8 cellular contexts compared by ENCODE assay signal in the genomic region with DNA sequence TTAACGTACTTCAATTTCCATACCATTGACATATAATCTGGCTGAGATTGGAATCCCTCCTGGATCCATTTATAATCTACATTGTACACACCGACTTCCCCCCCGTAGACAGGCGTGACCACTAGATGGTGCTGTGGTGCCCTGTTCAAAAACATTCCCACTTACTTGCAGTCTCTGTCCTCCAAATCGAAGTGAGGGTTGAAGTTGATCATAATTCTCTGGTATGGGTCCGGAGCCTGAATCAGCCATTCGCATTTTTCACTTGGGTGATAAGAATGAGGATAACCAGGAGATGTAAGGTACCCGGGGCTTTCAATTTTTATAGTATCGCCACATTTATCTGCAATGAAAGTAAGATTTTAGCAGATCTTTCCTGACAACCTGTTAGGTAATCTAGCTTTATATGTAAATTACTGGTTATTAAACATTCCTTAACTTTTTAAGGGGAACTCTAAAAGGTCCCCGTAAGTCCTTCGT. TPM values are rescaled to one million over a fixed set of nuclear protein-coding genes. Genes with fewer than 3 reads are reported as not detected.
A peak's percentile ranks its signal among the peaks of the same experiment; 100 is the strongest.
DNase-seq lines count a peak whose midpoint lies in the region; ATAC-seq, FAIRE-seq and TF ChIP-seq lines count a peak whose summit lies in the region.

No MANE protein-coding gene starts in this region.

- H3K4me1 ChIP-seq in kidney (ENCODE audit: control insufficient read depth in 1 of 2, insufficient read depth in 1 of 2, low read depth in 1 of 2, low read length in 2 of 2), result peaks cover 4 to 17% of the 10 kb centered on the region in 2 donors

- intact Hi-C loops in kidney (cut with DNase I), result loop anchor here (10.0 kb wide), 1 partner anchor 1304 kb away; no protein-coding TSS in a partner anchor

- DNase-seq in DMS153 treated with DMSO at 0.1 percent for 48 hours (lab: John Stamatoyannopoulos, UW; ENCODE audit: unreplicated experiment) (peak; percentile 21), HEK293T (ENCODE audit: extremely low spot score) (peak; percentile 38), NCI-H2196 treated with DMSO at 0.1 percent for 48 hours (lab: John Stamatoyannopoulos, UW; ENCODE audit: unreplicated experiment) (peak; percentile 28), WTC11 (ENCODE audit: low spot score) (peak; percentile 85), kidney (peak; percentile 88)
- DNase-seq in central memory CD4-positive, alpha-beta T cell, result peak; percentile 53
- peak; percentile 88 for DNase-seq in stimulated activated CD4-positive, alpha-beta T cell treated with anti-CD3 and anti-CD28 coated beads, Interleukin-15, amount 100 ng/mL, for 24 hours

- FAIRE-seq in kidney (lab: Jason Lieb, UNC), result peak; percentile 63

- CTCF ChIA-PET in HEK293T (lab: Yijun Ruan, JAX), result interaction anchor here (0.7 kb wide), 1 partner anchor 39 kb away, joined by 3 read pairs; no protein-coding TSS in a partner anchor
- CTCF ChIA-PET in WTC11 (lab: Charles Lee), result no interaction called here

- no peak overlapping the region for H3K27ac Mint-ChIP-seq in WTC11

- H3K9me3 Mint-ChIP-seq in WTC11, result no peaks in the 10 kb centered on the region

- TF ChIP-seq CTCF in WTC11 (IDR thresholded peaks at IDR 0.05) (peak; percentile 82), kidney (IDR thresholded peaks at IDR 0.05; ENCODE audit: borderline replicate concordance, extremely low read depth, insufficient read depth) (peak; percentile 90)

- ATAC-seq in WTC11 (peak; percentile 12; the same call in 1 of the 2 replicates), HG03520 (IDR thresholded peaks at IDR 0.05; ENCODE audit: unreplicated experiment) (no peak)

- peak overlapping the region; percentile 8 to 79 for H3K27ac ChIP-seq in kidney (ENCODE audit: low read depth in 2 of 2, low read length in 2 of 2)

- POLR2A ChIA-PET in HEK293T (lab: Yijun Ruan, JAX), result no interaction called here
- POLR2A ChIA-PET in WTC11 (lab: Charles Lee), result no interaction called here

- peak overlapping the region; percentile 77 for H3K4me3 ChIP-seq in kidney (ENCODE audit: low read length in 2 of 2)

- H3K27me3 Mint-ChIP-seq in WTC11 (ENCODE audit: low read depth), result peaks cover 46% of the 10 kb centered on the region

- no peak overlapping the region for H3K4me3 Mint-ChIP-seq in WTC11

- H3K36me3 ChIP-seq in kidney (ENCODE audit: control insufficient read depth in 1 of 2, insufficient read depth in 2 of 2, low read length in 2 of 2), result peaks cover 9 to 22% of the 10 kb centered on the region in 2 donors

- peak overlapping the region; percentile 50 to 91 for H3K9ac ChIP-seq in kidney (ENCODE audit: low read length in 2 of 2)

- H3K9me3 ChIP-seq in kidney (ENCODE audit: control insufficient read depth in 1 of 2, low read length in 2 of 2), result no peaks in the 10 kb centered on the region

- H3K4me1 Mint-ChIP-seq in WTC11, result peaks cover 27% of the 10 kb centered on the region

- no peaks in the 10 kb centered on the region for H3K36me3 Mint-ChIP-seq in WTC11

TF ChIP-seq in HEK293T, 16 proteins besides CTCF, POLR2A, EP300 and RAD21:
- TF ChIP-seq SP1 (IDR thresholded peaks at IDR 0.05) (no peak), ELF4 (IDR thresholded peaks at IDR 0.05) (no peak), HDGF (IDR thresholded peaks at IDR 0.05; ENCODE audit: borderline replicate concordance) (no peak), L3MBTL2 (conservative IDR thresholded peaks at IDR 0.05) (no peak), CTBP1 (IDR thresholded peaks at IDR 0.05; ENCODE audit: borderline replicate concordance) (no peak), BHLHE40 (IDR thresholded peaks at IDR 0.05; ENCODE audit: borderline replicate concordance) (no peak), FOXK2 (IDR thresholded peaks at IDR 0.05) (no peak), ARNT (IDR thresholded peaks at IDR 0.05) (no peak), NFRKB (IDR thresholded peaks at IDR 0.05) (no peak), TARDBP (IDR thresholded peaks at IDR 0.05) (no peak), FOXA1 (IDR thresholded peaks at IDR 0.05) (no peak)
- TF ChIP-seq, protein P1, sequence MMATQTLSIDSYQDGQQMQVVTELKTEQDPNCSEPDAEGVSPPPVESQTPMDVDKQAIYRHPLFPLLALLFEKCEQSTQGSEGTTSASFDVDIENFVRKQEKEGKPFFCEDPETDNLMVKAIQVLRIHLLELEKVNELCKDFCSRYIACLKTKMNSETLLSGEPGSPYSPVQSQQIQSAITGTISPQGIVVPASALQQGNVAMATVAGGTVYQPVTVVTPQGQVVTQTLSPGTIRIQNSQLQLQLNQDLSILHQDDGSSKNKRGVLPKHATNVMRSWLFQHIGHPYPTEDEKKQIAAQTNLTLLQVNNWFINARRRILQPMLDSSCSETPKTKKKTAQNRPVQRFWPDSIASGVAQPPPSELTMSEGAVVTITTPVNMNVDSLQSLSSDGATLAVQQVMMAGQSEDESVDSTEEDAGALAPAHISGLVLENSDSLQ (IDR thresholded peaks at IDR 0.05), result no peak

TF ChIP-seq in WTC11, 78 proteins besides CTCF, POLR2A, EP300 and RAD21:
- TF ChIP-seq, protein P2, sequence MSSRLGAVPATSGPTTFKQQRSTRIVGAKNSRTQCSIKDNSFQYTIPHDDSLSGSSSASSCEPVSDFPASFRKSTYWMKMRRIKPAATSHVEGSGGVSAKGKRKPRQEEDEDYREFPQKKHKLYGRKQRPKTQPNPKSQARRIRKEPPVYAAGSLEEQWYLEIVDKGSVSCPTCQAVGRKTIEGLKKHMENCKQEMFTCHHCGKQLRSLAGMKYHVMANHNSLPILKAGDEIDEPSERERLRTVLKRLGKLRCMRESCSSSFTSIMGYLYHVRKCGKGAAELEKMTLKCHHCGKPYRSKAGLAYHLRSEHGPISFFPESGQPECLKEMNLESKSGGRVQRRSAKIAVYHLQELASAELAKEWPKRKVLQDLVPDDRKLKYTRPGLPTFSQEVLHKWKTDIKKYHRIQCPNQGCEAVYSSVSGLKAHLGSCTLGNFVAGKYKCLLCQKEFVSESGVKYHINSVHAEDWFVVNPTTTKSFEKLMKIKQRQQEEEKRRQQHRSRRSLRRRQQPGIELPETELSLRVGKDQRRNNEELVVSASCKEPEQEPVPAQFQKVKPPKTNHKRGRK (CRISPR knock-in tag; IDR thresholded peaks at IDR 0.05; ENCODE audit: borderline replicate concordance), result no peak
- TF ChIP-seq ZNF219 (CRISPR knock-in tag; IDR thresholded peaks at IDR 0.05; ENCODE audit: borderline replicate concordance), result no peak
- no peak for TF ChIP-seq FOXJ3 (CRISPR knock-in tag; IDR thresholded peaks at IDR 0.05; ENCODE audit: borderline replicate concordance)
- TF ChIP-seq ETV6 (CRISPR knock-in tag; IDR thresholded peaks at IDR 0.05), result no peak
- no peak for TF ChIP-seq NR3C1 (CRISPR knock-in tag; conservative IDR thresholded peaks at IDR 0.05; ENCODE audit: low read depth)
- TF ChIP-seq, protein P3, sequence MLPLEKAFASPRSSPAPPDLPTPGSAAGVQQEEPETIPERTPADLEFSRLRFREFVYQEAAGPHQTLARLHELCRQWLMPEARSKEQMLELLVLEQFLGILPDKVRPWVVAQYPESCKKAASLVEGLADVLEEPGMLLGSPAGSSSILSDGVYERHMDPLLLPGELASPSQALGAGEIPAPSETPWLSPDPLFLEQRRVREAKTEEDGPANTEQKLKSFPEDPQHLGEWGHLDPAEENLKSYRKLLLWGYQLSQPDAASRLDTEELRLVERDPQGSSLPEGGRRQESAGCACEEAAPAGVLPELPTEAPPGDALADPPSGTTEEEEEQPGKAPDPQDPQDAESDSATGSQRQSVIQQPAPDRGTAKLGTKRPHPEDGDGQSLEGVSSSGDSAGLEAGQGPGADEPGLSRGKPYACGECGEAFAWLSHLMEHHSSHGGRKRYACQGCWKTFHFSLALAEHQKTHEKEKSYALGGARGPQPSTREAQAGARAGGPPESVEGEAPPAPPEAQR (CRISPR knock-in tag; IDR thresholded peaks at IDR 0.05), result no peak
- TF ChIP-seq, protein P4, sequence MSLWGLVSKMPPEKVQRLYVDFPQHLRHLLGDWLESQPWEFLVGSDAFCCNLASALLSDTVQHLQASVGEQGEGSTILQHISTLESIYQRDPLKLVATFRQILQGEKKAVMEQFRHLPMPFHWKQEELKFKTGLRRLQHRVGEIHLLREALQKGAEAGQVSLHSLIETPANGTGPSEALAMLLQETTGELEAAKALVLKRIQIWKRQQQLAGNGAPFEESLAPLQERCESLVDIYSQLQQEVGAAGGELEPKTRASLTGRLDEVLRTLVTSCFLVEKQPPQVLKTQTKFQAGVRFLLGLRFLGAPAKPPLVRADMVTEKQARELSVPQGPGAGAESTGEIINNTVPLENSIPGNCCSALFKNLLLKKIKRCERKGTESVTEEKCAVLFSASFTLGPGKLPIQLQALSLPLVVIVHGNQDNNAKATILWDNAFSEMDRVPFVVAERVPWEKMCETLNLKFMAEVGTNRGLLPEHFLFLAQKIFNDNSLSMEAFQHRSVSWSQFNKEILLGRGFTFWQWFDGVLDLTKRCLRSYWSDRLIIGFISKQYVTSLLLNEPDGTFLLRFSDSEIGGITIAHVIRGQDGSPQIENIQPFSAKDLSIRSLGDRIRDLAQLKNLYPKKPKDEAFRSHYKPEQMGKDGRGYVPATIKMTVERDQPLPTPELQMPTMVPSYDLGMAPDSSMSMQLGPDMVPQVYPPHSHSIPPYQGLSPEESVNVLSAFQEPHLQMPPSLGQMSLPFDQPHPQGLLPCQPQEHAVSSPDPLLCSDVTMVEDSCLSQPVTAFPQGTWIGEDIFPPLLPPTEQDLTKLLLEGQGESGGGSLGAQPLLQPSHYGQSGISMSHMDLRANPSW (CRISPR knock-in tag; conservative IDR thresholded peaks at IDR 0.05; ENCODE audit: low read depth), result no peak
- TF ChIP-seq SOX15 (CRISPR knock-in tag; IDR thresholded peaks at IDR 0.05), result no peak

RNA-seq across cellular contexts. Expression of a gene that starts 3.9 kb away (rescaled TPM):
- 1.1 to 3.0 TPM (median 1.2 TPM) in 3 replicates for total RNA-seq in WTC11 (2021)
- total RNA-seq in kidney, result 243 TPM
- 40.5 TPM for polyA plus RNA-seq in kidney (ENCODE audit: insufficient read depth, low read depth, low replicate concordance)

Comparison
In these comparisons a context has a peak if more than half of its experiments do, and no peak if none do; other contexts are left out.
1. DNase-seq: peak in every context shown above with its lines; median percentile 88 in kidney; 88 in stimulated activated CD4-positive, alpha-beta T cell treated with anti-CD3 and anti-CD28 coated beads, Interleukin-15, amount 100 ng/mL, for 24 hours; 85 in WTC11; 53 in central memory CD4-positive, alpha-beta T cell; 38 in HEK293T; 28 in NCI-H2196 treated with DMSO at 0.1 percent for 48 hours; 21 in DMS153 treated with DMSO at 0.1 percent for 48 hours.
2. RNA of a gene that starts 3.9 kb away (total RNA-seq): 243 TPM in kidney (single experiment); 1.1 to 3.0 TPM in WTC11; every median in the first group is over 10 times any median in the second.